Comparison of ENCODE assay signal across 8 cellular contexts in genomic region chr3:53891500-53892334, GRCh38. TPM values are rescaled to one million over a fixed set of nuclear protein-coding genes. Genes with fewer than 3 reads are reported as not detected.
DNase-seq lines count a peak whose midpoint lies in the region; ATAC-seq, FAIRE-seq and TF ChIP-seq lines count a peak whose summit lies in the region.

TSS of gene SELENOK (minus strand) at chr3:53891859.

- FAIRE-seq in islet of Langerhans (lab: Jason Lieb, UNC), result peak; percentile 99

- no peak for TF ChIP-seq CTCF in AG09319 (IDR thresholded peaks at IDR 0.05; ENCODE audit: low read depth, low read length)

- peak; percentile 97 for DNase-seq in AG09319 (ENCODE audit: extremely low read depth, low read depth)
- peak; percentile 97 for DNase-seq in NCI-H460 (ENCODE audit: extremely low read depth, low read depth)
- peak; percentile 94 for DNase-seq in activated CD4-positive, CD25-positive, alpha-beta regulatory T cell treated with anti-CD3 and anti-CD28 coated beads, Interleukin-2, amount 50 U/mL, for 72 hours
- peak; percentile 97 to 99 for DNase-seq in cerebellar nuclear complex (lab: John Stamatoyannopoulos, UW)
- DNase-seq in stimulated activated CD4-positive, alpha-beta T cell treated with anti-CD3 and anti-CD28 coated beads, Interleukin-12 subunit alpha, Interleukin-12 subunit beta, amount 100 ng/mL, for 4 hours, result peak; percentile 93

- ATAC-seq in GM19043 (IDR thresholded peaks at IDR 0.05; ENCODE audit: low read depth, unreplicated experiment) (peak; percentile 93), HG03378 (IDR thresholded peaks at IDR 0.05; ENCODE audit: unreplicated experiment) (peak; percentile 97)

RNA-seq across cellular contexts. Expression of gene SELENOK, which starts in this region (rescaled TPM):
- 25.0 and 35.3 TPM in 2 replicates for total RNA-seq in NCI-H460 (2014; rRNA removed; shearing (Covaris generic))
- 20.1 and 21.8 TPM in 2 replicates for polyA plus RNA-seq in NCI-H460 (2014; cell fraction: nucleus; rRNA removed)

Comparison
In these comparisons a context has a peak if more than half of its experiments do, and no peak if none do; other contexts are left out.
1. Peak in every context shown above with its lines: DNase-seq and ATAC-seq.